In genomic region chr2:29923110-29923721, GRCh38 we compare ENCODE assay signal across 8 cellular contexts. TPM values are rescaled to one million over a fixed set of nuclear protein-coding genes. Genes with fewer than 3 reads are reported as not detected.
DNase-seq lines count a peak whose midpoint lies in the region; ATAC-seq and TF ChIP-seq lines count a peak whose summit lies in the region.

No MANE protein-coding gene starts in this region.

- no peak overlapping the region for H3K27ac ChIP-seq in CD4-positive, CD25-positive, alpha-beta regulatory T cell (ENCODE audit: insufficient read depth, low read length, poor library complexity, severe bottlenecking)
- H3K27ac ChIP-seq in liver (ENCODE audit: low read depth in 1 of 2, low read length in 2 of 2) = no peak overlapping the region

- H3K9me3 Mint-ChIP-seq in CD4-positive, CD25-positive, alpha-beta regulatory T cell = peaks cover 0 to 4% (median 1%) of the 10 kb centered on the region in 7 donors
- no peaks in the 10 kb centered on the region for H3K9me3 Mint-ChIP-seq in chondrocyte (ENCODE audit: low read depth)

- H3K27me3 ChIP-seq in CD4-positive, CD25-positive, alpha-beta regulatory T cell (ENCODE audit: control insufficient read depth, insufficient read depth, low read length) = peaks cover 18% of the 10 kb centered on the region
- H3K27me3 ChIP-seq in liver (ENCODE audit: control insufficient read depth in 4 of 4, insufficient read depth in 4 of 4, low read length in 3 of 4) = peaks cover 6 to 20% (median 9%) of the 10 kb centered on the region in 4 donors

- ATAC-seq in CD4-positive, CD25-positive, alpha-beta regulatory T cell (ENCODE audit: low read depth in 2 of 2) = no peak
- ATAC-seq in GM21529 (IDR thresholded peaks at IDR 0.05; ENCODE audit: unreplicated experiment) (peak; percentile 61), HG02938 (IDR thresholded peaks at IDR 0.05; ENCODE audit: unreplicated experiment) (no peak)
- ATAC-seq in stimulated activated naive CD8-positive, alpha-beta T cell treated with anti-CD3 and anti-CD28 coated beads, Interleukin-15, Interleukin-2, amounts not matched to agents 100 U/mL and 50 U/mL, for 24 hours = no peak

- no peak overlapping the region for H3K27ac Mint-ChIP-seq in CD4-positive, CD25-positive, alpha-beta regulatory T cell
- H3K27ac Mint-ChIP-seq in chondrocyte (ENCODE audit: unreplicated experiment) = no peak overlapping the region

- H3K9me3 ChIP-seq in CD4-positive, CD25-positive, alpha-beta regulatory T cell (ENCODE audit: control insufficient read depth in 2 of 2, low read length in 2 of 2) = no peaks in the 10 kb centered on the region
- H3K9me3 ChIP-seq in liver (ENCODE audit: control insufficient read depth in 4 of 4, low read length in 3 of 4) = no peaks in the 10 kb centered on the region

- peaks cover 47% of the 10 kb centered on the region for H3K27me3 Mint-ChIP-seq in CD4-positive, CD25-positive, alpha-beta regulatory T cell
- peaks cover 56% of the 10 kb centered on the region for H3K27me3 Mint-ChIP-seq in chondrocyte (ENCODE audit: low read depth)

- peak overlapping the region in 1 of 4 donors; percentile 38 for H3K4me3 Mint-ChIP-seq in CD4-positive, CD25-positive, alpha-beta regulatory T cell
- no peak overlapping the region for H3K4me3 Mint-ChIP-seq in chondrocyte (ENCODE audit: unreplicated experiment)

- TF ChIP-seq RAD21 in liver (IDR thresholded peaks at IDR 0.05) = peak; percentile 79 to 83

- peaks cover 0 to 19% (median 5%) of the 10 kb centered on the region in 4 donors for H3K4me1 Mint-ChIP-seq in CD4-positive, CD25-positive, alpha-beta regulatory T cell
- H3K4me1 Mint-ChIP-seq in chondrocyte (ENCODE audit: low read depth) = peaks cover 13% of the 10 kb centered on the region

- no peaks in the 10 kb centered on the region for H3K36me3 Mint-ChIP-seq in CD4-positive, CD25-positive, alpha-beta regulatory T cell
- no peaks in the 10 kb centered on the region for H3K36me3 Mint-ChIP-seq in chondrocyte (ENCODE audit: low read depth)

- 28% methylated on average over 3 of the region's 3 CpGs for WGBS in liver

- peak in 2 of 3 donors; percentile 25 to 64 for DNase-seq in CD4-positive, CD25-positive, alpha-beta regulatory T cell
- DNase-seq in NCI-H1930 (lab: John Stamatoyannopoulos, UW) (peak; percentile 38 to 65), UCSD-AML1 (lab: John Stamatoyannopoulos, UW; ENCODE audit: unreplicated experiment) (peak; percentile 30), chondrocyte (ENCODE audit: low spot score) (no peak)
- peak; percentile 39 for DNase-seq in stimulated activated naive CD8-positive, alpha-beta T cell treated with anti-CD3 and anti-CD28 coated beads, Interleukin-15, Interleukin-2, amounts not matched to agents 100 U/mL and 50 U/mL, for 24 hours

- H3K4me3 ChIP-seq in CD4-positive, CD25-positive, alpha-beta regulatory T cell (ENCODE audit: low read depth, low read length) = no peak overlapping the region
- no peak overlapping the region for H3K4me3 ChIP-seq in liver (ENCODE audit: low read depth in 1 of 3, low read length in 3 of 3)

- H3K4me1 ChIP-seq in CD4-positive, CD25-positive, alpha-beta regulatory T cell (ENCODE audit: control insufficient read depth, insufficient read depth, low read length, poor library complexity, severe bottlenecking) = peaks cover 3% of the 10 kb centered on the region
- H3K4me1 ChIP-seq in liver (ENCODE audit: control insufficient read depth in 4 of 4, insufficient read depth in 4 of 4, low read length in 3 of 4) = peaks cover 10 to 16% (median 12%) of the 10 kb centered on the region in 4 donors

- TF ChIP-seq CTCF in chondrocyte (IDR thresholded peaks at IDR 0.05) (peak; percentile 97), liver (IDR thresholded peaks at IDR 0.05; ENCODE audit: low read depth, low read length, missing input control) (peak; percentile 90)

- no peaks in the 10 kb centered on the region for H3K36me3 ChIP-seq in CD4-positive, CD25-positive, alpha-beta regulatory T cell (ENCODE audit: control insufficient read depth, insufficient read depth, low read length)
- H3K36me3 ChIP-seq in liver (ENCODE audit: control insufficient read depth in 4 of 4, insufficient read depth in 3 of 4, low read depth in 1 of 4, low read length in 3 of 4) = no peaks in the 10 kb centered on the region

- H3K9ac ChIP-seq in liver (ENCODE audit: low read depth in 1 of 2, low read length in 2 of 2) = no peak overlapping the region

TF ChIP-seq in liver, 16 proteins besides CTCF, POLR2A, EP300 and RAD21:
- TF ChIP-seq RXRA (IDR thresholded peaks at IDR 0.05) (no peak), TAF1 (conservative IDR thresholded peaks at IDR 0.05) (no peak), YY1 (IDR thresholded peaks at IDR 0.05) (no peak), EGR1 (IDR thresholded peaks at IDR 0.05; ENCODE audit: low read depth in 2 of 2) (no peak), FOXA2 (IDR thresholded peaks at IDR 0.05) (no peak), ATF3 (IDR thresholded peaks at IDR 0.05) (no peak), ZBTB33 (IDR thresholded peaks at IDR 0.05) (no peak), SP1 (IDR thresholded peaks at IDR 0.05) (no peak), NR2F2 (IDR thresholded peaks at IDR 0.05) (no peak), HNF4A (conservative IDR thresholded peaks at IDR 0.05) (no peak), REST (IDR thresholded peaks at IDR 0.05) (no peak), HNF4G (IDR thresholded peaks at IDR 0.05) (no peak), FOXA1 (IDR thresholded peaks at IDR 0.05) (no peak), JUND (IDR thresholded peaks at IDR 0.05) (no peak), GABPA (IDR thresholded peaks at IDR 0.05 in 1 of 2, conservative IDR thresholded peaks at IDR 0.05 in 1 of 2) (no peak), MAX (IDR thresholded peaks at IDR 0.05) (no peak)

RNA-seq across cellular contexts. Expression of gene ALK, which starts 1.8 kb away (rescaled TPM):
- not detected for total RNA-seq in CD4-positive, CD25-positive, alpha-beta regulatory T cell
- not detected for polyA plus RNA-seq in CD4-positive, CD25-positive, alpha-beta regulatory T cell
- total RNA-seq in chondrocyte (0.07 to 0.08 TPM in 2 of 3 replicates, not detected in the other), liver (under 1 TPM in 1 of 2 donors, not detected in 1; under 0.01 TPM)
- polyA plus RNA-seq in liver = not detected
